ENCODE assay signal across 10 cellular contexts in genomic region chr1:8523641-8524206, GRCh38.
DNase-seq lines count a peak whose midpoint lies in the region; ATAC-seq, FAIRE-seq and TF ChIP-seq lines count a peak whose summit lies in the region.
"Had no signal": no experiment of that assay in that cellular context is flagged by ENCODE, and none has a peak within 500 bp of the region (broad histone marks: within the 10 kb centered on the region; RNA-seq: fewer than 3 reads in every experiment).

No MANE protein-coding gene starts in this region.

- FAIRE-seq in GM19239 (lab: Jason Lieb, UNC) (peak; percentile 73), GM12878 (lab: Jason Lieb, UNC) (peak; percentile 54)

- no peaks in the 10 kb centered on the region for H3K9me3 ChIP-seq in A673 (ENCODE audit: low read depth, low read length, poor library complexity, severe bottlenecking)
- H3K9me3 ChIP-seq in GM12878 (replicated peaks; ENCODE audit: control insufficient read depth, insufficient read depth, low read length), result no peaks in the 10 kb centered on the region
- no peaks in the 10 kb centered on the region for H3K9me3 ChIP-seq in osteoblast (ENCODE audit: low read depth, low read length)
- H3K9me3 ChIP-seq: HAP-1 had no signal

- no peaks in the 10 kb centered on the region for H3K27me3 Mint-ChIP-seq in nephron (ENCODE audit: low read depth)

- H3K36me3 Mint-ChIP-seq in nephron (ENCODE audit: low read depth), result peaks cover 20% of the 10 kb centered on the region

- H3K27me3 ChIP-seq in A673 (replicated peaks; ENCODE audit: insufficient read depth, low read depth, low read length, poor library complexity), result no peaks in the 10 kb centered on the region
- H3K27me3 ChIP-seq in GM12878 (replicated peaks in 1 of 2; ENCODE audit: control insufficient read depth in 2 of 2, insufficient read depth in 2 of 2, low read length in 1 of 2), result no peaks in the 10 kb centered on the region
- no peaks in the 10 kb centered on the region for H3K27me3 ChIP-seq in osteoblast (ENCODE audit: insufficient read depth, low read length)

- peak overlapping the region; percentile 28 to 65 (median 30) for H3K4me3 Mint-ChIP-seq in nephron

- H3K4me3 ChIP-seq in A673 (ENCODE audit: low read depth, low read length, poor library complexity, severe bottlenecking) (no peak overlapping the region), GM12878 (peak overlapping the region; percentile 67; the same call in 1 of the 2 replicates), osteoblast (ENCODE audit: insufficient read depth, low read length) (no peak overlapping the region)
- H3K4me3 ChIP-seq: HAP-1 had no signal

- CTCF ChIA-PET in A673 (lab: Charles Lee), result no interaction called here
- CTCF ChIA-PET in GM12878 (lab: Yijun Ruan, JAX), result interaction anchor here (0.8 to 5.8 kb wide), 3 partner anchors 10 to 72 kb away, joined by 3 to 30 read pairs (median 3); no protein-coding TSS in a partner anchor

- ATAC-seq in GM12878 (peak; percentile 9; the same call in 1 of the 3 replicates), HG03196 (IDR thresholded peaks at IDR 0.05; ENCODE audit: unreplicated experiment) (no peak)

- no peaks in the 10 kb centered on the region for H4K20me1 ChIP-seq in GM12878 (ENCODE audit: control insufficient read depth, insufficient read depth)
- H4K20me1 ChIP-seq in osteoblast (ENCODE audit: insufficient read depth, low read length), result no peaks in the 10 kb centered on the region

- H2AFZ ChIP-seq in GM12878 (ENCODE audit: control insufficient read depth, low read depth, low read length), result no peak overlapping the region
- H2AFZ ChIP-seq in osteoblast (ENCODE audit: low read length), result no peak overlapping the region

- no peak overlapping the region for H3K9ac ChIP-seq in GM12878 (ENCODE audit: control insufficient read depth, insufficient read depth, low read length)

- intact Hi-C loops in A673 (cut with micrococcal nuclease; ENCODE audit: unreplicated experiment) (no loop called here), GM12878 (cut with micrococcal nuclease; ENCODE audit: unreplicated experiment) (loop anchor here (10.0 kb wide), 1 partner anchor 99 kb away; no protein-coding TSS in a partner anchor), posterior cingulate gyrus (cut with DNase I) (loop anchor here (10.0 kb wide), 1 partner anchor 59 kb away; no protein-coding TSS in a partner anchor)

- DNase-seq in A673 (ENCODE audit: low spot score) (no peak), GM19239 (ENCODE audit: insufficient read length, low spot score) (no peak), GM12878 (ENCODE audit: low read depth, low spot score) (no peak), AG08396 (ENCODE audit: low spot score) (no peak), posterior cingulate gyrus (no peak), osteoblast (ENCODE audit: insufficient read length, low spot score, missing footprints) (no peak)
- DNase-seq: NCI-H1417 had no signal

- no peak for TF ChIP-seq CTCF in A673 (conservative IDR thresholded peaks at IDR 0.05; ENCODE audit: low read depth, low read length)
- TF ChIP-seq CTCF in GM12878 (IDR thresholded peaks at IDR 0.05 in 2 of 3, conservative IDR thresholded peaks at IDR 0.05 in 1 of 3; ENCODE audit: control insufficient read depth in 2 of 3, extremely low read depth in 1 of 3, insufficient read depth in 1 of 3, low read depth in 3 of 3, low read length in 3 of 3), result no peak
- no peak for TF ChIP-seq CTCF in nephron (IDR thresholded peaks at IDR 0.05; ENCODE audit: unreplicated experiment in 3 of 3)
- TF ChIP-seq CTCF in osteoblast (IDR thresholded peaks at IDR 0.05; ENCODE audit: extremely low read depth, low read depth, low read length), result no peak

- no TSS peak for BruUV-seq in A673 (replicated peaks; lab: Mats Ljungman, UMichigan)
- BruUV-seq in GM12878 (replicated peaks; lab: Mats Ljungman, UMichigan), result no TSS peak

- H3K4me2 ChIP-seq in GM12878 (ENCODE audit: control insufficient read depth, insufficient read depth) (peak overlapping the region; percentile 88), osteoblast (ENCODE audit: insufficient read depth, low read length) (no peak overlapping the region)

- peaks cover 7% of the 10 kb centered on the region for H3K36me3 ChIP-seq in A673 (ENCODE audit: insufficient read depth, low read length, poor library complexity, severe bottlenecking)
- no peaks in the 10 kb centered on the region for H3K36me3 ChIP-seq in GM12878 (ENCODE audit: control insufficient read depth in 2 of 2, insufficient read depth in 2 of 2, low read length in 1 of 2)
- H3K36me3 ChIP-seq in osteoblast (ENCODE audit: insufficient read depth, low read length), result peaks cover 3% of the 10 kb centered on the region
- H3K36me3 ChIP-seq: HAP-1 had no signal

- SMC1A ChIA-PET in GM12878 (lab: Charles Lee; ENCODE audit: uncharacterized antibody, unreplicated experiment), result interaction anchor here (0.8 to 1.9 kb wide), 6 partner anchors 10 to 146 kb away, joined by 3 to 14 read pairs (median 4); no protein-coding TSS in a partner anchor

- H3K4me1 Mint-ChIP-seq in nephron, result peaks cover 37% of the 10 kb centered on the region

- in situ Hi-C loops in GM12878 (cut with MboI), result no loop called here

- POLR2A ChIA-PET in A673 (lab: Charles Lee; ENCODE audit: low non-redundant PET) (no interaction called here), GM12878 (lab: Charles Lee) (interaction anchor here (1.4 kb wide), 1 partner anchor 10 kb away, joined by 5 read pairs; no protein-coding TSS in a partner anchor)

- no peak for TF ChIP-seq RAD21 in GM12878 (IDR thresholded peaks at IDR 0.05; ENCODE audit: insufficient read depth, low read depth, low read length)

- TF ChIP-seq POLR2A in GM12878 (IDR thresholded peaks at IDR 0.05; ENCODE audit: low read depth, low read length), result no peak

- H3K79me2 ChIP-seq in GM12878 (ENCODE audit: control insufficient read depth, insufficient read depth, low read length) (peaks cover 13% of the 10 kb centered on the region), osteoblast (ENCODE audit: insufficient read depth, low read length) (peaks cover 48% of the 10 kb centered on the region)

- peak overlapping the region in 1 of 3 experiments; percentile 66 for H3K27ac Mint-ChIP-seq in nephron

- H3K4me1 ChIP-seq in A673 (ENCODE audit: insufficient read depth, low read length, poor library complexity, severe bottlenecking) (peaks cover 40% of the 10 kb centered on the region), GM12878 (ENCODE audit: control insufficient read depth, insufficient read depth, low read length) (peaks cover 23% of the 10 kb centered on the region), osteoblast (ENCODE audit: insufficient read depth, low read length) (peaks cover 19% of the 10 kb centered on the region)

- H3K9me3 Mint-ChIP-seq in nephron, result no peaks in the 10 kb centered on the region

- no peak for TF ChIP-seq EP300 in GM12878 (IDR thresholded peaks at IDR 0.05; ENCODE audit: borderline replicate concordance in 1 of 2, control insufficient read depth in 1 of 2, low read depth in 2 of 2, low read length in 2 of 2)

- WGBS in GM12878 (ENCODE audit: insufficient coverage, insufficient replicate concordance, low lambda C conversion rate, missing lambda C conversion rate), result 37% methylated on average over 5 of the region's 5 CpGs

- RAD21 ChIA-PET in GM12878 (lab: Charles Lee; ENCODE audit: unreplicated experiment), result interaction anchor here (1.2 kb wide), 2 partner anchors 10 to 46 kb away, joined by 3 to 5 read pairs; no protein-coding TSS in a partner anchor

- H3K27ac ChIP-seq in A673 (ENCODE audit: low read depth, low read length, poor library complexity, severe bottlenecking) (peak overlapping the region; percentile 41), GM12878 (ENCODE audit: control insufficient read depth, insufficient read depth) (peak overlapping the region; percentile 54; the same call in 1 of the 2 replicates), osteoblast (ENCODE audit: low read depth, low read length) (no peak overlapping the region)

TF ChIP-seq in GM12878, 131 proteins besides CTCF, POLR2A, EP300 and RAD21 (continues in another document):
- TF ChIP-seq, protein P1, sequence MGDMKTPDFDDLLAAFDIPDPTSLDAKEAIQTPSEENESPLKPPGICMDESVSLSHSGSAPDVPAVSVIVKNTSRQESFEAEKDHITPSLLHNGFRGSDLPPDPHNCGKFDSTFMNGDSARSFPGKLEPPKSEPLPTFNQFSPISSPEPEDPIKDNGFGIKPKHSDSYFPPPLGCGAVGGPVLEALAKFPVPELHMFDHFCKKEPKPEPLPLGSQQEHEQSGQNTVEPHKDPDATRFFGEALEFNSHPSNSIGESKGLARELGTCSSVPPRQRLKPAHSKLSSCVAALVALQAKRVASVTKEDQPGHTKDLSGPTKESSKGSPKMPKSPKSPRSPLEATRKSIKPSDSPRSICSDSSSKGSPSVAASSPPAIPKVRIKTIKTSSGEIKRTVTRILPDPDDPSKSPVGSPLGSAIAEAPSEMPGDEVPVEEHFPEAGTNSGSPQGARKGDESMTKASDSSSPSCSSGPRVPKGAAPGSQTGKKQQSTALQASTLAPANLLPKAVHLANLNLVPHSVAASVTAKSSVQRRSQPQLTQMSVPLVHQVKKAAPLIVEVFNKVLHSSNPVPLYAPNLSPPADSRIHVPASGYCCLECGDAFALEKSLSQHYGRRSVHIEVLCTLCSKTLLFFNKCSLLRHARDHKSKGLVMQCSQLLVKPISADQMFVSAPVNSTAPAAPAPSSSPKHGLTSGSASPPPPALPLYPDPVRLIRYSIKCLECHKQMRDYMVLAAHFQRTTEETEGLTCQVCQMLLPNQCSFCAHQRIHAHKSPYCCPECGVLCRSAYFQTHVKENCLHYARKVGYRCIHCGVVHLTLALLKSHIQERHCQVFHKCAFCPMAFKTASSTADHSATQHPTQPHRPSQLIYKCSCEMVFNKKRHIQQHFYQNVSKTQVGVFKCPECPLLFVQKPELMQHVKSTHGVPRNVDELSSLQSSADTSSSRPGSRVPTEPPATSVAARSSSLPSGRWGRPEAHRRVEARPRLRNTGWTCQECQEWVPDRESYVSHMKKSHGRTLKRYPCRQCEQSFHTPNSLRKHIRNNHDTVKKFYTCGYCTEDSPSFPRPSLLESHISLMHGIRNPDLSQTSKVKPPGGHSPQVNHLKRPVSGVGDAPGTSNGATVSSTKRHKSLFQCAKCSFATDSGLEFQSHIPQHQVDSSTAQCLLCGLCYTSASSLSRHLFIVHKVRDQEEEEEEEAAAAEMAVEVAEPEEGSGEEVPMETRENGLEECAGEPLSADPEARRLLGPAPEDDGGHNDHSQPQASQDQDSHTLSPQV (IDR thresholded peaks at IDR 0.05), result no peak
- TF ChIP-seq CHD4 (IDR thresholded peaks at IDR 0.05), result no peak
- TF ChIP-seq EED (IDR thresholded peaks at IDR 0.05; ENCODE audit: low read depth), result 0 out of 2 replicates have a peak, but pooled peaks have one; percentile 17
